In genomic region chr2:215900203-215900611, GRCh38 we compare ENCODE assay signal across 14 cellular contexts.
DNase-seq lines count a peak whose midpoint lies in the region; ATAC-seq, FAIRE-seq and TF ChIP-seq lines count a peak whose summit lies in the region.
"Had no signal": no experiment of that assay in that cellular context is flagged by ENCODE, and none has a peak within 500 bp of the region (broad histone marks: within the 10 kb centered on the region; RNA-seq: fewer than 3 reads in every experiment).

No MANE protein-coding gene starts in this region.

- no peak overlapping the region for H3K9ac ChIP-seq in HepG2 (ENCODE audit: insufficient read depth, low read depth, low read length)

- no TSS peak for BruUV-seq in HepG2 (replicated peaks; lab: Mats Ljungman, UMichigan)

- H3K9me3 ChIP-seq in HepG2 (ENCODE audit: low read length): no peaks in the 10 kb centered on the region
- H3K9me3 ChIP-seq: BE2C had no signal

- H4K20me1 ChIP-seq in HepG2 (ENCODE audit: insufficient read depth, low read length): no peaks in the 10 kb centered on the region

- no peak for FAIRE-seq in HepG2 (lab: Jason Lieb, UNC)
- FAIRE-seq: H54 had no signal

- TF ChIP-seq CTCF in HepG2 (CRISPR knock-in tag; IDR thresholded peaks at IDR 0.05): no peak

- POLR2A ChIA-PET in HepG2 (lab: Yijun Ruan, JAX): no interaction called here

- H3K79me2 ChIP-seq in HepG2 (ENCODE audit: insufficient read depth, low read length): no peaks in the 10 kb centered on the region

- TF ChIP-seq POLR2A in HepG2 (IDR thresholded peaks at IDR 0.05; ENCODE audit: insufficient read depth in 1 of 2, low read depth in 2 of 2, low read length in 2 of 2): no peak

- CTCF ChIA-PET in HepG2 (lab: Yijun Ruan, JAX; ENCODE audit: low intra/inter-chr PET ratio, low total read pairs): no interaction called here

- H3K27me3 ChIP-seq in HepG2 (ENCODE audit: control insufficient read depth in 1 of 2, insufficient read depth in 2 of 2, low read length in 2 of 2): no peaks in the 10 kb centered on the region
- H3K27me3 ChIP-seq: BE2C had no signal

- no peaks in the 10 kb centered on the region for H3K36me3 ChIP-seq in HepG2 (replicated peaks in 1 of 2; ENCODE audit: control insufficient read depth in 1 of 2, insufficient read depth in 2 of 2, low read length in 2 of 2)
- H3K36me3 ChIP-seq: BE2C had no signal

- no peak overlapping the region for H3K27ac ChIP-seq in HepG2 (ENCODE audit: extremely low read length, insufficient read depth, low read length)

- H3K4me2 ChIP-seq in HepG2 (ENCODE audit: low read depth, low read length): peak overlapping the region; percentile 36

- intact Hi-C loops in HepG2 (cut with micrococcal nuclease; ENCODE audit: unreplicated experiment): no loop called here

- no peak overlapping the region for H2AFZ ChIP-seq in HepG2 (ENCODE audit: low read length)

- peaks cover 26% of the 10 kb centered on the region for H3K4me1 ChIP-seq in HepG2 (ENCODE audit: insufficient read depth, low read length)

- no peak for TF ChIP-seq RAD21 in HepG2 (CRISPR knock-in tag; IDR thresholded peaks at IDR 0.05)

- in situ Hi-C loops in HepG2 (cut with HindIII; ENCODE audit: extremely low pct_ligation_motif_present, low pct_unique_long_range_greater_than_20kb): no loop called here

- TF ChIP-seq EP300 in HepG2 (IDR thresholded peaks at IDR 0.05; ENCODE audit: low read depth in 2 of 2, low read length in 2 of 2) (peak in 1 of 2 experiments; percentile 7; a peak in 1 of 4 replicates), HepG2 (CRISPR knock-in tag; IDR thresholded peaks at IDR 0.05; ENCODE audit: borderline replicate concordance) (no peak)

- 36% methylated on average over 4 of the region's 4 CpGs for WGBS in HepG2 (ENCODE audit: low lambda C conversion rate)

- DNase-seq in AG08396 (ENCODE audit: low spot score) (peak; percentile 33), HuH-7 (ENCODE audit: low spot score) (peak; percentile 11), amniotic epithelial cell (ENCODE audit: low read depth) (peak; percentile 91), HepG2 (ENCODE audit: low spot score) (peak; percentile 49), cerebellum (ENCODE audit: low spot score) (no peak), NCI-H69 (lab: John Stamatoyannopoulos, UW) (no peak), NCI-H128 (lab: John Stamatoyannopoulos, UW; ENCODE audit: unreplicated experiment) (no peak)
- DNase-seq: activated CD8-positive, alpha-beta T cell treated with anti-CD3 and anti-CD28 coated beads, Interleukin-2, amount 10 ng/mL, durations not matched to agents 7 days and 5 days; BE2C; effector CD8-positive, alpha-beta T cell; NCI-H82; stimulated activated CD4-positive, alpha-beta T cell treated with anti-CD3 and anti-CD28 coated beads, Interleukin-1b, Interleukin-23, amount 100 ng/mL, for 48 hours had no signal

- no peak overlapping the region for H3K4me3 ChIP-seq in HepG2 (replicated peaks in 1 of 3; ENCODE audit: insufficient read depth in 1 of 3, low read depth in 2 of 3, low read length in 3 of 3)

- ATAC-seq in HepG2 (peak; percentile 41), HG03342 (IDR thresholded peaks at IDR 0.05; ENCODE audit: unreplicated experiment) (no peak)
- ATAC-seq: activated CD8-positive, alpha-beta T cell treated with anti-CD3 and anti-CD28 coated beads, Interleukin-2, amount 10 ng/mL, durations not matched to agents 7 days and 5 days had no signal

TF ChIP-seq in HepG2, 621 proteins besides CTCF, POLR2A, EP300 and RAD21:
- TF ChIP-seq PITX1 (CRISPR knock-in tag; IDR thresholded peaks at IDR 0.05) (peak; percentile 34; the same call in 1 of the 2 replicates), CEBPB (IDR thresholded peaks at IDR 0.05; ENCODE audit: borderline replicate concordance, low read depth, low read length) (peak; percentile 87), ZBTB33 (CRISPR knock-in tag; IDR thresholded peaks at IDR 0.05) (peak; percentile 73; the same call in 1 of the 2 replicates), ZC3H4 (CRISPR knock-in tag; IDR thresholded peaks at IDR 0.05; ENCODE audit: borderline replicate concordance) (no peak), PHB2 (IDR thresholded peaks at IDR 0.05; ENCODE audit: partially characterized antibody) (no peak)

Comparison
In these comparisons a context has a peak if more than half of its experiments do, and no peak if none do; other contexts are left out.
1. DNase-seq: peak in AG08396 (single experiment), HuH-7 (single experiment), amniotic epithelial cell (single experiment) and HepG2 (single experiment); none in cerebellum (single experiment), NCI-H69 (single experiment) and NCI-H128 (single experiment).